21 cellular contexts compared by ENCODE assay signal in the genomic region with DNA sequence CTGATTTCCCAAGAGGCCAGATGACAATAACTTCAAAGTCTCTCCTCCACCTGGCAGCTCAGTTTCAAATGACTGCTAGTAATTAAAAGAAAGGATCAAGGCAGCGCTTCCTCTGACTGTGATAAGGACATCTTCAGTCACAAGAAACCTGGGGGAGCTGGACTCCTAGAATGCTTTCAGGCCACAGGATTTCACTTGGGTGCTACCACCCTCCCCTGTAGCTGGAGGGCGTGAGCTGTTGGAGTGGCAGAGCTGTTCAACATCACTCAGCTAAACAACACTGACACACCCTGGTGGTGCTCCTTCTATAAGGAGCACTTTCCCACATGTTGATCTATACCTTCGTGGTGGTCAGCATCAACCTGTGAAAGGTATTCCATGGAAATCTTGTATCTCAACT. TPM values are rescaled to one million over a fixed set of nuclear protein-coding genes. Genes with fewer than 3 reads are reported as not detected.
DNase-seq lines count a peak whose midpoint lies in the region; ATAC-seq and TF ChIP-seq lines count a peak whose summit lies in the region.
"Had no signal": no experiment of that assay in that cellular context is flagged by ENCODE, and none has a peak within 500 bp of the region (broad histone marks: within the 10 kb centered on the region; RNA-seq: fewer than 3 reads in every experiment).

No MANE protein-coding gene starts in this region.

- WGBS in mesendoderm (ENCODE audit: extremely low coverage, insufficient coverage, low lambda C conversion rate) = no CpG with 5 or more reads among the region's 3 CpGs
- 84 to 100% methylated on average over 2 of the region's 3 CpGs for WGBS in gastroesophageal sphincter (ENCODE audit: low coverage in 1 of 2), 2 donors

- H4K5ac ChIP-seq in mesendoderm (ENCODE audit: low read length) = no peak overlapping the region

- H2BK120ac ChIP-seq in mesendoderm (ENCODE audit: low read depth, low read length) = no peak overlapping the region

- TF ChIP-seq POLR2A in gastroesophageal sphincter (IDR thresholded peaks at IDR 0.05) = no peak

- no peak overlapping the region for H3K23ac ChIP-seq in mesendoderm (ENCODE audit: low read length)

- H3K27me3 Mint-ChIP-seq in GM23338 (ENCODE audit: insufficient read depth, low read depth, poor library complexity) = peaks cover 44% of the 10 kb centered on the region

- no peak overlapping the region for H2BK15ac ChIP-seq in mesendoderm (replicated peaks; ENCODE audit: low read depth)

- no peak overlapping the region for H2AFZ ChIP-seq in GM23338

- no peak for TF ChIP-seq EP300 in gastroesophageal sphincter (IDR thresholded peaks at IDR 0.05)

- H3K27ac ChIP-seq in GM23338 (ENCODE audit: low read depth) = no peak overlapping the region
- no peak overlapping the region for H3K27ac ChIP-seq in mesendoderm (ENCODE audit: low read depth, low read length)
- no peak overlapping the region for H3K27ac ChIP-seq in gastroesophageal sphincter
- H3K27ac ChIP-seq: coronary artery, epithelial cell of prostate, lower lobe of right lung, upper lobe of left lung had no signal

- H3K4me2 ChIP-seq in GM23338 (peak overlapping the region; percentile 96; the same call in 1 of the 2 replicates), mesendoderm (ENCODE audit: low read length) (no peak overlapping the region)

- ATAC-seq in GM23338 = no peak
- ATAC-seq in gastroesophageal sphincter = no peak
- ATAC-seq: lower lobe of right lung; naive thymus-derived CD8-positive, alpha-beta T cell; Right ventricle myocardium inferior had no signal

- H2BK5ac ChIP-seq in mesendoderm (ENCODE audit: low read length) = no peak overlapping the region

- H3K79me1 ChIP-seq in mesendoderm (ENCODE audit: low read length) = no peaks in the 10 kb centered on the region

- H3K4me1 Mint-ChIP-seq in GM23338 = peaks cover 23% of the 10 kb centered on the region

- H3K9me3 Mint-ChIP-seq in GM23338 = no peaks in the 10 kb centered on the region; the same call in 2 of the 3 replicates
- H3K9me3 Mint-ChIP-seq: naive thymus-derived CD8-positive, alpha-beta T cell had no signal

- H3K27me3 ChIP-seq in GM06990 (replicated peaks; ENCODE audit: control insufficient read depth, insufficient read depth, low read length) = no peaks in the 10 kb centered on the region
- H3K27me3 ChIP-seq in GM23338 (ENCODE audit: insufficient read depth) = peaks cover 45% of the 10 kb centered on the region
- H3K27me3 ChIP-seq in mesendoderm (ENCODE audit: insufficient read depth, low read length, poor library complexity) = peaks cover 19% of the 10 kb centered on the region
- peaks cover 53% of the 10 kb centered on the region for H3K27me3 ChIP-seq in gastroesophageal sphincter

- H3K36me3 ChIP-seq in GM06990 (ENCODE audit: control insufficient read depth, insufficient read depth, low read length) (no peaks in the 10 kb centered on the region), GM23338 (ENCODE audit: insufficient read depth) (no peaks in the 10 kb centered on the region), mesendoderm (ENCODE audit: control insufficient read depth, insufficient read depth, low read length) (no peaks in the 10 kb centered on the region), gastroesophageal sphincter (no peaks in the 10 kb centered on the region)
- H3K36me3 ChIP-seq: lower lobe of right lung, upper lobe of left lung had no signal

- H4K8ac ChIP-seq in mesendoderm (ENCODE audit: low read depth, low read length) = no peak overlapping the region

- H3K9me2 ChIP-seq in GM23338 (ENCODE audit: insufficient read depth) = no peaks in the 10 kb centered on the region

- H3K18ac ChIP-seq in mesendoderm (ENCODE audit: low read length) = no peak overlapping the region

- H3K4me3 ChIP-seq in GM06990 (replicated peaks; ENCODE audit: low read depth, low read length) = no peak overlapping the region
- H3K4me3 ChIP-seq in GM23338 = peak overlapping the region; percentile 84; the same call in 1 of the 2 replicates
- no peak overlapping the region for H3K4me3 ChIP-seq in mesendoderm (ENCODE audit: low read length)
- H3K4me3 ChIP-seq in gastroesophageal sphincter = no peak overlapping the region
- H3K4me3 ChIP-seq: coronary artery, lower lobe of right lung, upper lobe of left lung had no signal

- no peak overlapping the region for H3K4ac ChIP-seq in mesendoderm (ENCODE audit: low read depth, low read length)

- H3K36me3 Mint-ChIP-seq in GM23338 (ENCODE audit: low read depth) = no peaks in the 10 kb centered on the region; the same call in 2 of the 3 replicates

- H2AK5ac ChIP-seq in mesendoderm (ENCODE audit: low read length) = no peak overlapping the region

- H3K27ac Mint-ChIP-seq in GM23338 = no peak overlapping the region
- H3K27ac Mint-ChIP-seq: naive thymus-derived CD8-positive, alpha-beta T cell had no signal

- H3F3A ChIP-seq in GM23338 (replicated peaks; ENCODE audit: low read depth) = no peaks in the 10 kb centered on the region

- DNase-seq in GM06990 (ENCODE audit: extremely low read depth, insufficient read length) (no peak), GM23338 (ENCODE audit: low spot score) (no peak), SW480 (ENCODE audit: low spot score) (peak; percentile 2), mesendoderm (peak; percentile 24), HuH-7.5 (ENCODE audit: low spot score) (no peak), KG1 (lab: John Stamatoyannopoulos, UW) (no peak), dermis blood vessel endothelial cell (no peak)
- DNase-seq: activated CD4-positive, alpha-beta T cell treated with anti-CD3 and anti-CD28 coated beads for 1 hour; activated naive CD4-positive, alpha-beta T cell; AML-193; lower lobe of right lung; naive thymus-derived CD8-positive, alpha-beta T cell; NCI-H187 treated with DMSO at 0.1 percent for 48 hours; stimulated activated CD4-positive, alpha-beta T cell treated with anti-CD3 and anti-CD28 coated beads, Interleukin-12 subunit alpha, Interleukin-12 subunit beta, amount 100 ng/mL, for 4 hours; stimulated activated naive CD4-positive, alpha-beta T cell treated with Interleukin-2 at 50 U/mL for 16 hours; upper lobe of left lung had no signal

- H3K4me1 ChIP-seq in GM23338 (ENCODE audit: insufficient read depth) = peaks cover 27% of the 10 kb centered on the region
- peaks cover 2% of the 10 kb centered on the region for H3K4me1 ChIP-seq in mesendoderm (ENCODE audit: control insufficient read depth, low read depth, low read length)
- H3K4me1 ChIP-seq in gastroesophageal sphincter = peaks cover 0 to 25% (median 4%) of the 10 kb centered on the region in 3 donors

- H3K79me2 ChIP-seq in GM23338 (replicated peaks; ENCODE audit: insufficient read depth) (no peaks in the 10 kb centered on the region), mesendoderm (ENCODE audit: control insufficient read depth, insufficient read depth, low read length) (no peaks in the 10 kb centered on the region)

- no peaks in the 10 kb centered on the region for H4K20me1 ChIP-seq in GM23338 (replicated peaks; ENCODE audit: insufficient read depth)

- no peak overlapping the region for H3K56ac ChIP-seq in mesendoderm (ENCODE audit: low read length)

- H3K9ac ChIP-seq in mesendoderm (ENCODE audit: low read length) = no peak overlapping the region

- peak; percentile 22 for TF ChIP-seq CTCF in GM06990 (IDR thresholded peaks at IDR 0.05; ENCODE audit: insufficient read depth, low read length, poor library complexity, severe bottlenecking)
- peak in 1 of 2 experiments; percentile 46; a peak in 2 of 4 replicates for TF ChIP-seq CTCF in GM23338 (conservative IDR thresholded peaks at IDR 0.05; ENCODE audit: low read depth in 2 of 2)
- no peak for TF ChIP-seq CTCF in gastroesophageal sphincter (IDR thresholded peaks at IDR 0.05)

- peak overlapping the region; percentile 36; the same call in 1 of the 3 replicates for H3K4me3 Mint-ChIP-seq in GM23338

- H3K9me3 ChIP-seq in gastroesophageal sphincter = no peaks in the 10 kb centered on the region
- H3K9me3 ChIP-seq: lower lobe of right lung, upper lobe of left lung had no signal

TF ChIP-seq in GM23338, 12 proteins besides CTCF, POLR2A, EP300 and RAD21 (continues in another document):
- TF ChIP-seq ZNF114 (CRISPR knock-in tag; IDR thresholded peaks at IDR 0.05) = no peak
- no peak for TF ChIP-seq REST (IDR thresholded peaks at IDR 0.05; ENCODE audit: unreplicated experiment)
- TF ChIP-seq EZH2phosphoT487 (IDR thresholded peaks at IDR 0.05; ENCODE audit: unreplicated experiment) = no peak
- no peak for TF ChIP-seq CREB1 (CRISPR knock-in tag; IDR thresholded peaks at IDR 0.05; ENCODE audit: low read depth)
- TF ChIP-seq POLR2AphosphoS5 (IDR thresholded peaks at IDR 0.05; ENCODE audit: low read depth) = no peak
- TF ChIP-seq STAT1 (IDR thresholded peaks at IDR 0.05; ENCODE audit: unreplicated experiment) = no peak
- TF ChIP-seq NANOG (IDR thresholded peaks at IDR 0.05; ENCODE audit: borderline replicate concordance) = no peak
- no peak for TF ChIP-seq ZNF331 (CRISPR knock-in tag; IDR thresholded peaks at IDR 0.05; ENCODE audit: low read depth)

RNA-seq across cellular contexts. Expression of gene CNR1, which starts 2.2 kb away (rescaled TPM):
- total RNA-seq in GM23338 (2014; rRNA removed; shearing (Covaris generic)) = 2.6 and 2.8 TPM in 2 replicates
- polyA plus RNA-seq in GM23338 (2016; fragmentation: Nextera tagmentation; extraction: Ambion mirVana) = 0.71 and 1.0 TPM in 2 replicates
- 0.48 TPM for polyA plus RNA-seq in mesendoderm (2013, experiment 1 of 2)
- polyA plus RNA-seq in mesendoderm (2013, experiment 2 of 2) = 0.63 TPM
- total RNA-seq in dermis blood vessel endothelial cell = 1.3 TPM in 1 of 2 replicates, not detected in the other
- total RNA-seq in gastroesophageal sphincter = 10 to 100 TPM in 2 of 4 donors, 1 to 10 TPM in 2; 8.3 to 27.1 (median 11.8) TPM
- total RNA-seq: T-helper 2 cell treated with Interferon-gamma antibody and Interleukin-4, amounts not matched to agents 100 ng/mL and 5 ng/mL, for 36 hours had no signal
- polyA plus RNA-seq: naive thymus-derived CD8-positive, alpha-beta T cell had no signal

Comparison
In these comparisons a context has a peak if more than half of its experiments do, and no peak if none do; other contexts are left out.
1. DNase-seq: peak in SW480 (single experiment) and mesendoderm (single experiment); none in GM06990 (single experiment), GM23338 (single experiment), HuH-7.5 (single experiment), KG1 (single experiment) and dermis blood vessel endothelial cell (single experiment).